Comparison of ENCODE assay signal across 8 cellular contexts in the genomic region with DNA sequence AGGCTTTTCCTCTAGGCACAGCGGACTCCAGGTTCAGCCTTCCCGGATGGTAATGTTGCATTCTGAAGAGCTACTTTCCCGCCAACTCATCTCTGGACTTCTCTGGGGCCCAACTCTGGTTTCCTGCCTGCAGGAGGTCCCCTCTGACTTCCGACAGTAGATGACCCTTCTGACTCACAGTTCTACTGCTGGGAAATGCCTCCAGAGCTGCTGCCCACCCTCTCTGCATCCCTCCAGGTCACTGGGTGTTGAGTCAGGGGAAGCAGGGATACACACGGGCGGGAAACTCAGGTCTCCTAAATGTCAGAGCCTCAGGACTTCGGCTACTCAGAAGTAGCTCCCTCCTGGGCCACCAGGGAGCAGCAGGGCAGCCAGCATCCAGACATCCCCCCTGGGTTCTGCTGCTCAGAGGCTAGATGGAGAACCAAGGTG. TPM values are rescaled to one million over a fixed set of nuclear protein-coding genes. Genes with fewer than 3 reads are reported as not detected.
DNase-seq lines count a peak whose midpoint lies in the region; ATAC-seq and TF ChIP-seq lines count a peak whose summit lies in the region.

No MANE protein-coding gene starts in this region.

- intact Hi-C loops in CD4-positive, alpha-beta T cell (cut with DNase I, micrococcal nuclease): loop anchor here (2.0 to 10.0 kb wide), 4 partner anchors 17 to 611 kb away; a partner anchor contains a TSS

- H3K4me3 ChIP-seq in GM23248 (no peak overlapping the region), hepatocyte (no peak overlapping the region)

- no peak overlapping the region for H3K27ac ChIP-seq in CD4-positive, alpha-beta T cell (ENCODE audit: low read depth, low read length)
- H3K27ac ChIP-seq in GM23248 (no peak overlapping the region), hepatocyte (no peak overlapping the region)

- no peaks in the 10 kb centered on the region for H3K79me2 ChIP-seq in GM23248 (ENCODE audit: insufficient read depth)
- no peaks in the 10 kb centered on the region for H3K79me2 ChIP-seq in hepatocyte

- no peaks in the 10 kb centered on the region for H3K27me3 Mint-ChIP-seq in CD4-positive, alpha-beta T cell
- peaks cover 12% of the 10 kb centered on the region for H3K27me3 Mint-ChIP-seq in glutamatergic neuron (ENCODE audit: unreplicated experiment)

- H3K4me1 Mint-ChIP-seq in CD4-positive, alpha-beta T cell (ENCODE audit: low read depth): peaks cover 58% of the 10 kb centered on the region
- peaks cover 18% of the 10 kb centered on the region for H3K4me1 Mint-ChIP-seq in glutamatergic neuron (ENCODE audit: low read depth, unreplicated experiment)

- POLR2A ChIA-PET in CD4-positive, alpha-beta T cell (lab: Charles Lee): interaction anchor here (0.6 to 4.9 kb wide), 2 partner anchors 10 to 149 kb away, joined by 5 to 22 read pairs; no protein-coding TSS in a partner anchor

- peak overlapping the region; percentile 31 for H3K27ac Mint-ChIP-seq in CD4-positive, alpha-beta T cell
- no peak overlapping the region for H3K27ac Mint-ChIP-seq in glutamatergic neuron (ENCODE audit: unreplicated experiment)

- no peaks in the 10 kb centered on the region for H3K9me3 Mint-ChIP-seq in CD4-positive, alpha-beta T cell
- peaks cover 7% of the 10 kb centered on the region for H3K9me3 Mint-ChIP-seq in glutamatergic neuron (ENCODE audit: unreplicated experiment)

- H3K36me3 ChIP-seq in GM23248 (ENCODE audit: low read depth): no peaks in the 10 kb centered on the region
- H3K36me3 ChIP-seq in hepatocyte (replicated peaks; ENCODE audit: insufficient read depth, low read depth): no peaks in the 10 kb centered on the region

- in situ Hi-C loops in GM23248 (cut with MboI): no loop called here

- CTCF ChIA-PET in CD4-positive, alpha-beta T cell (lab: Charles Lee): interaction anchor here (1.2 to 2.5 kb wide), 4 partner anchors 17 to 89 kb away, joined by 4 to 10 read pairs (median 6); no protein-coding TSS in a partner anchor

- no peak overlapping the region for H2AFZ ChIP-seq in GM23248
- no peak overlapping the region for H2AFZ ChIP-seq in hepatocyte

- DNase-seq in CD4-positive, alpha-beta T cell: no peak
- DNase-seq in GM23248 (peak; percentile 52), RPMI7951 (ENCODE audit: low read depth) (peak; percentile 67), hepatocyte (ENCODE audit: low spot score) (no peak), NCI-H1930 (lab: John Stamatoyannopoulos, UW) (no peak), glutamatergic neuron (no peak), AG08395 (ENCODE audit: low spot score) (no peak)

- TF ChIP-seq CTCF in CD4-positive, alpha-beta T cell (IDR thresholded peaks at IDR 0.05): no peak
- TF ChIP-seq CTCF in hepatocyte (IDR thresholded peaks at IDR 0.05; ENCODE audit: poor library complexity): peak; percentile 29
- no peak for TF ChIP-seq CTCF in glutamatergic neuron (IDR thresholded peaks at IDR 0.05; ENCODE audit: partially characterized antibody, unreplicated experiment)

- no peaks in the 10 kb centered on the region for H3K27me3 ChIP-seq in CD4-positive, alpha-beta T cell (ENCODE audit: control insufficient read depth, insufficient read depth, low read length)
- H3K27me3 ChIP-seq in GM23248 (replicated peaks; ENCODE audit: insufficient read depth) (peaks cover 4% of the 10 kb centered on the region; the same call in 1 of the 2 replicates), hepatocyte (peaks cover 11% of the 10 kb centered on the region)

- H3K4me2 ChIP-seq in GM23248 (ENCODE audit: unreplicated experiment) (no peak overlapping the region), hepatocyte (no peak overlapping the region)

- WGBS in GM23248 (ENCODE audit: low coverage in 1 of 2, low lambda C conversion rate in 2 of 2, missing lambda C conversion rate in 2 of 2), 2 experiments: 60 to 63% methylated on average over 6 to 7 of the region's 7 CpGs
- WGBS in hepatocyte (ENCODE audit: low lambda C conversion rate, missing lambda C conversion rate): 60% methylated on average over 7 of the region's 7 CpGs

- H3K9me3 ChIP-seq in CD4-positive, alpha-beta T cell (ENCODE audit: control insufficient read depth, low read length): no peaks in the 10 kb centered on the region
- H3K9me3 ChIP-seq in GM23248 (ENCODE audit: low read depth) (no peaks in the 10 kb centered on the region), hepatocyte (ENCODE audit: low read depth) (no peaks in the 10 kb centered on the region)

- no peaks in the 10 kb centered on the region for H3F3A ChIP-seq in GM23248 (ENCODE audit: insufficient read depth)

- H3K4me1 ChIP-seq in GM23248 (ENCODE audit: insufficient read depth) (peaks cover 5% of the 10 kb centered on the region; the same call in 1 of the 2 replicates), hepatocyte (ENCODE audit: insufficient read depth) (peaks cover 2% of the 10 kb centered on the region)

- H3K4me3 Mint-ChIP-seq in CD4-positive, alpha-beta T cell: peak overlapping the region; percentile 68
- H3K4me3 Mint-ChIP-seq in glutamatergic neuron (ENCODE audit: unreplicated experiment): no peak overlapping the region

- peaks cover 6% of the 10 kb centered on the region for H3K36me3 Mint-ChIP-seq in CD4-positive, alpha-beta T cell (ENCODE audit: low read depth)
- no peaks in the 10 kb centered on the region for H3K36me3 Mint-ChIP-seq in glutamatergic neuron (ENCODE audit: unreplicated experiment)

- ATAC-seq in CD4-positive, alpha-beta T cell (ENCODE audit: poor library complexity): no peak
- ATAC-seq in HG03442 (IDR thresholded peaks at IDR 0.05; ENCODE audit: unreplicated experiment): no peak

- no peaks in the 10 kb centered on the region for H4K20me1 ChIP-seq in GM23248 (ENCODE audit: insufficient read depth)
- no peaks in the 10 kb centered on the region for H4K20me1 ChIP-seq in hepatocyte (ENCODE audit: insufficient read depth, poor library complexity, severe bottlenecking)

- no peak overlapping the region for H3K9ac ChIP-seq in GM23248

- H3K9me2 ChIP-seq in GM23248 (ENCODE audit: insufficient read depth) (no peaks in the 10 kb centered on the region), hepatocyte (replicated peaks; ENCODE audit: insufficient read depth) (no peaks in the 10 kb centered on the region)

RNA-seq across cellular contexts. Expression of a gene that starts 2.1 kb away (rescaled TPM):
- total RNA-seq in CD4-positive, alpha-beta T cell: 10 to 100 TPM; 64.5 to 65.4 TPM
- total RNA-seq in GM23248 (2014; rRNA removed; shearing (Covaris generic)): under 0.01 TPM in 1 of 2 replicates, not detected in the other
- polyA plus RNA-seq in GM23248 (2016; fragmentation: Nextera tagmentation; extraction: Ambion mirVana) (0.03 and 0.04 TPM in 2 replicates), hepatocyte (0.18 and 0.19 TPM in 2 replicates)
- total RNA-seq in RPMI7951 (2014; rRNA removed; shearing (Covaris generic)): 0.60 and 0.68 TPM in 2 replicates
- total RNA-seq in hepatocyte (0.60 and 1.3 TPM in 2 replicates), glutamatergic neuron (ENCODE audit: unreplicated experiment) (51.1 TPM)

Comparison
In these comparisons a context has a peak if more than half of its experiments do, and no peak if none do; other contexts are left out.
1. DNase-seq: peak in GM23248 (single experiment) and RPMI7951 (single experiment); none in CD4-positive, alpha-beta T cell (0 of 10), hepatocyte (single experiment), NCI-H1930 (0 of 2), glutamatergic neuron (single experiment) and AG08395 (single experiment).
2. RNA of a gene that starts 2.1 kb away (total RNA-seq): 64.5 to 65.4 TPM in CD4-positive, alpha-beta T cell and 51.1 TPM in glutamatergic neuron (single experiment); 0.60 to 1.3 TPM in hepatocyte, 0.60 to 0.68 TPM in RPMI7951 and under 0.01 TPM in GM23248; every median in the first group is over 10 times any median in the second.